ENCODE assay signal across 8 cellular contexts in the genomic region with DNA sequence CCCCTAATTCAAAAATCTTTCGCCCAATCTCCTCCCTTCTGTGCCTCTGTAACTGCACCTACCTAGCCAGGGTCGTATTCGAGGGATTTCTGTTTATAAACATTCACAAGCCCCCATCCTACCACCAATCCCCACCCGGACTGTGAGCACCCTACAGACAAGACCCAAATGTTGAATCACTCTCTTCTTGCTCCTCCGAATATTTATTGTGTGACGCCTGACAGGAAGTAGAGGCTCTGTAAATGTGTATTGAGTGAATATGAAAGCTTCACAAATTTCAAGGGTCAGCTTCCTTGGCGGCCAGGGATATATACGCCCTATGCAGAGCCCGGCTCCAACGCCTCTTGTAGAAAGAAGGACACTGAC. TPM values are rescaled to one million over a fixed set of nuclear protein-coding genes. Genes with fewer than 3 reads are reported as not detected.
DNase-seq lines count a peak whose midpoint lies in the region; ATAC-seq and FAIRE-seq lines count a peak whose summit lies in the region.

No MANE protein-coding gene starts in this region.

- POLR2A ChIA-PET in naive thymus-derived CD4-positive, alpha-beta T cell (lab: Charles Lee), result interaction anchor here (0.8 to 1.1 kb wide), 3 partner anchors 13 to 786 kb away, joined by 3 read pairs; no protein-coding TSS in a partner anchor

- FAIRE-seq in HTR-8/SVneo (lab: Jason Lieb, UNC), result no peak

- peak overlapping the region; percentile 57 to 94 (median 86) for H3K27ac Mint-ChIP-seq in naive thymus-derived CD4-positive, alpha-beta T cell

- no peaks in the 10 kb centered on the region for H3K9me3 ChIP-seq in naive thymus-derived CD4-positive, alpha-beta T cell (ENCODE audit: control insufficient read depth in 2 of 3, low read length in 3 of 3)

- H3K4me1 Mint-ChIP-seq in naive thymus-derived CD4-positive, alpha-beta T cell, result peaks cover 23 to 36% (median 33%) of the 10 kb centered on the region in 7 donors

- intact Hi-C loops in naive thymus-derived CD4-positive, alpha-beta T cell (cut with micrococcal nuclease), result loop anchor here (1.0 to 10.0 kb wide), 10 partner anchors 42 to 1119 kb away; partner anchors contain the start of genes DLG1 (in 1 of the 2), NRROS (in 1 of the 2), PAK2 (in 1 of the 2) and RPL35A (in 1 of the 2)

- no peaks in the 10 kb centered on the region for H3K9me3 Mint-ChIP-seq in naive thymus-derived CD4-positive, alpha-beta T cell

- H3K36me3 ChIP-seq in naive thymus-derived CD4-positive, alpha-beta T cell (ENCODE audit: control insufficient read depth in 2 of 3, insufficient read depth in 3 of 3, low read length in 3 of 3), result peaks cover 0 to 9% (median 0%) of the 10 kb centered on the region in 3 experiments

- H3K27ac ChIP-seq in caudate nucleus (ENCODE audit: low read depth, low read length), result peak overlapping the region; percentile 98
- peak overlapping the region; percentile 89 for H3K27ac ChIP-seq in naive thymus-derived CD4-positive, alpha-beta T cell (ENCODE audit: low read depth, low read length)

- H3K4me1 ChIP-seq in naive thymus-derived CD4-positive, alpha-beta T cell (ENCODE audit: control insufficient read depth in 2 of 2, insufficient read depth in 2 of 2, low read length in 2 of 2), result peaks cover 7 to 9% of the 10 kb centered on the region in 2 donors

- DNase-seq in caudate nucleus (lab: John Stamatoyannopoulos, UW), result no peak
- peak in 1 of 9 donors; percentile 5 for DNase-seq in naive thymus-derived CD4-positive, alpha-beta T cell
- no peak for DNase-seq in NCI-H1048 (lab: John Stamatoyannopoulos, UW)
- no peak for DNase-seq in DMS 273 (lab: John Stamatoyannopoulos, UW; ENCODE audit: unreplicated experiment)
- no peak for DNase-seq in HTR-8/SVneo (ENCODE audit: insufficient read length, low spot score)
- DNase-seq in SHP77 (lab: John Stamatoyannopoulos, UW), result no peak

- peak overlapping the region; percentile 96 for H3K4me3 ChIP-seq in naive thymus-derived CD4-positive, alpha-beta T cell (ENCODE audit: low read length)

- ATAC-seq in GM18508 (IDR thresholded peaks at IDR 0.05; ENCODE audit: insufficient read depth, unreplicated experiment), result peak; percentile 5
- ATAC-seq in HG03571 (IDR thresholded peaks at IDR 0.05; ENCODE audit: unreplicated experiment), result peak; percentile 2
- peak; percentile 0 for ATAC-seq in naive thymus-derived CD4-positive, alpha-beta T cell

- CTCF ChIA-PET in naive thymus-derived CD4-positive, alpha-beta T cell (lab: Charles Lee), result no interaction called here

- H3K27me3 ChIP-seq in naive thymus-derived CD4-positive, alpha-beta T cell (ENCODE audit: control insufficient read depth in 2 of 2, insufficient read depth in 2 of 2, low read length in 2 of 2), result no peaks in the 10 kb centered on the region

- peaks cover 0 to 19% (median 6%) of the 10 kb centered on the region in 5 donors for H3K36me3 Mint-ChIP-seq in naive thymus-derived CD4-positive, alpha-beta T cell

- H3K27me3 Mint-ChIP-seq in naive thymus-derived CD4-positive, alpha-beta T cell, result peaks cover 0 to 8% (median 6%) of the 10 kb centered on the region in 5 donors

- peak overlapping the region; percentile 91 to 95 (median 93) for H3K4me3 Mint-ChIP-seq in naive thymus-derived CD4-positive, alpha-beta T cell

RNA-seq across cellular contexts. Expression of gene BDH1, which starts 1.6 kb away (rescaled TPM):
- total RNA-seq in naive thymus-derived CD4-positive, alpha-beta T cell, result 100 to 1,000 TPM in 1 of 5 experiments, 10 to 100 TPM in 4; 31.3 to 105 (median 73.9) TPM
- polyA plus RNA-seq in naive thymus-derived CD4-positive, alpha-beta T cell, result 10 to 100 TPM; 32.6 to 39.5 TPM
